6 cellular contexts compared by ENCODE assay signal in the genomic region with DNA sequence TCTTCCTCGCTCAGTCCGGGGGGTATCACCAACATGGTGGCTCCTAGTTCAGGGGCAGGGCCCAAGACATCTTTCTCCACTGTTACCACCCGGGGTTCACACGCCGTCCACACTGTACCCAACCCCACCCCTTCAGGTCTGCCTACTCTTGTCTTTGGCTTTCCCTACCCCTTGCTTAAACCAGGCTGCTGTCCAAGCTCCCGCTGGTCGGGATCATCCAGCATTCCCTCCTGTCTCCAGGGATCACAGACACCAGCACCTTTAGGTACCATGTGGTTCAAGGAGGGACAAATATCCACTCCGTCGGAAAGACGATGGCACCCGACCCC. TPM values are rescaled to one million over a fixed set of nuclear protein-coding genes. Genes with fewer than 3 reads are reported as not detected.
DNase-seq lines count a peak whose midpoint lies in the region; ATAC-seq and TF ChIP-seq lines count a peak whose summit lies in the region.

No MANE protein-coding gene starts in this region.

- H3K27ac Mint-ChIP-seq in T-helper 2 cell treated with Interferon-gamma antibody and Interleukin-4, amounts not matched to agents 5 μg/mL and 100 μg/mL, for 36 hours, result peak overlapping the region; percentile 97
- peak overlapping the region; percentile 95 for H3K27ac Mint-ChIP-seq in progenitor cell of endocrine pancreas

- H3K27me3 Mint-ChIP-seq in T-helper 2 cell treated with Interferon-gamma antibody and Interleukin-4, amounts not matched to agents 5 μg/mL and 100 μg/mL, for 36 hours (ENCODE audit: low read depth), result no peaks in the 10 kb centered on the region
- H3K27me3 Mint-ChIP-seq in progenitor cell of endocrine pancreas, result no peaks in the 10 kb centered on the region

- H3K9me3 Mint-ChIP-seq in T-helper 2 cell treated with Interferon-gamma antibody and Interleukin-4, amounts not matched to agents 5 μg/mL and 100 μg/mL, for 36 hours, result no peaks in the 10 kb centered on the region
- H3K9me3 Mint-ChIP-seq in progenitor cell of endocrine pancreas (ENCODE audit: low read depth), result no peaks in the 10 kb centered on the region

- intact Hi-C loops in colonic mucosa (cut with DNase I), result loop anchor here (10.0 kb wide), 2 partner anchors 194 to 284 kb away; a partner anchor contains a TSS

- H3K4me1 Mint-ChIP-seq in T-helper 2 cell treated with Interferon-gamma antibody and Interleukin-4, amounts not matched to agents 5 μg/mL and 100 μg/mL, for 36 hours (ENCODE audit: low read depth), result peaks cover 27% of the 10 kb centered on the region
- peaks cover 19% of the 10 kb centered on the region for H3K4me1 Mint-ChIP-seq in progenitor cell of endocrine pancreas (ENCODE audit: low read depth)

- peak overlapping the region; percentile 94 for H3K4me3 Mint-ChIP-seq in T-helper 2 cell treated with Interferon-gamma antibody and Interleukin-4, amounts not matched to agents 5 μg/mL and 100 μg/mL, for 36 hours
- H3K4me3 Mint-ChIP-seq in progenitor cell of endocrine pancreas (ENCODE audit: low read depth), result peak overlapping the region; percentile 98

- H3K36me3 Mint-ChIP-seq in T-helper 2 cell treated with Interferon-gamma antibody and Interleukin-4, amounts not matched to agents 5 μg/mL and 100 μg/mL, for 36 hours (ENCODE audit: low read depth), result peaks cover 64% of the 10 kb centered on the region
- peaks cover 17% of the 10 kb centered on the region for H3K36me3 Mint-ChIP-seq in progenitor cell of endocrine pancreas (ENCODE audit: insufficient read depth)

- no peaks in the 10 kb centered on the region for H3K9me3 ChIP-seq in colonic mucosa

- H3K4me1 ChIP-seq in colonic mucosa, result peaks cover 6% of the 10 kb centered on the region

- TF ChIP-seq CTCF in colonic mucosa (IDR thresholded peaks at IDR 0.05), result no peak
- no peak for TF ChIP-seq CTCF in progenitor cell of endocrine pancreas (IDR thresholded peaks at IDR 0.05; ENCODE audit: unreplicated experiment)

- peaks cover 17% of the 10 kb centered on the region for H3K36me3 ChIP-seq in colonic mucosa

- H3K9ac ChIP-seq in colonic mucosa (ENCODE audit: low read depth in 2 of 2, low read length in 2 of 2), result peak overlapping the region; percentile 81 to 92

- no peaks in the 10 kb centered on the region for H3K27me3 ChIP-seq in colonic mucosa

- H3K27ac ChIP-seq in colonic mucosa, result peak overlapping the region; percentile 21

- DNase-seq in T-helper 2 cell treated with Interferon-gamma antibody and Interleukin-4, amounts not matched to agents 5 μg/mL and 100 μg/mL, for 36 hours (ENCODE audit: low spot score), result no peak
- DNase-seq in T-helper 2 cell (no peak), colonic mucosa (no peak), progenitor cell of endocrine pancreas (ENCODE audit: low spot score, unreplicated experiment) (no peak), SKM-1 treated with dmso at 0.1 percent for 144 hours (lab: John Stamatoyannopoulos, UW; ENCODE audit: unreplicated experiment) (no peak)

- H3K4me3 ChIP-seq in colonic mucosa, result peak overlapping the region; percentile 58

- ATAC-seq in HG02798 (IDR thresholded peaks at IDR 0.05; ENCODE audit: poor library complexity, unreplicated experiment), result no peak

RNA-seq across cellular contexts. Expression of a gene that starts 0.4 kb away (rescaled TPM):
- total RNA-seq in colonic mucosa, result 10 to 100 TPM; 50.3 to 55.6 TPM
- 67.2 and 71.8 TPM in 2 replicates for total RNA-seq in progenitor cell of endocrine pancreas

RNA-seq across cellular contexts. Expression of a gene that starts 0.6 kb away (rescaled TPM):
- 10 to 100 TPM; 52.5 to 81.1 TPM for total RNA-seq in colonic mucosa
- total RNA-seq in progenitor cell of endocrine pancreas, result 97.9 and 103 TPM in 2 replicates

RNA-seq across cellular contexts. Expression of a gene that starts 12.5 kb away (rescaled TPM):
- total RNA-seq in colonic mucosa, result 10 to 100 TPM; 20.4 to 60.6 TPM
- 3.9 and 4.7 TPM in 2 replicates for total RNA-seq in progenitor cell of endocrine pancreas

RNA-seq across cellular contexts. Expression of a gene that starts 13.6 kb away (rescaled TPM):
- total RNA-seq in colonic mucosa, result 10 to 100 TPM; 13.0 to 16.1 TPM
- total RNA-seq in progenitor cell of endocrine pancreas, result 26.3 and 29.4 TPM in 2 replicates

RNA-seq across cellular contexts. Expression of a gene that starts 23.5 kb away (rescaled TPM):
- 10 to 100 TPM; 15.9 to 23.4 TPM for total RNA-seq in colonic mucosa
- total RNA-seq in progenitor cell of endocrine pancreas, result 13.1 and 14.1 TPM in 2 replicates
